Comparison of ENCODE assay signal across 11 cellular contexts in the genomic region with DNA sequence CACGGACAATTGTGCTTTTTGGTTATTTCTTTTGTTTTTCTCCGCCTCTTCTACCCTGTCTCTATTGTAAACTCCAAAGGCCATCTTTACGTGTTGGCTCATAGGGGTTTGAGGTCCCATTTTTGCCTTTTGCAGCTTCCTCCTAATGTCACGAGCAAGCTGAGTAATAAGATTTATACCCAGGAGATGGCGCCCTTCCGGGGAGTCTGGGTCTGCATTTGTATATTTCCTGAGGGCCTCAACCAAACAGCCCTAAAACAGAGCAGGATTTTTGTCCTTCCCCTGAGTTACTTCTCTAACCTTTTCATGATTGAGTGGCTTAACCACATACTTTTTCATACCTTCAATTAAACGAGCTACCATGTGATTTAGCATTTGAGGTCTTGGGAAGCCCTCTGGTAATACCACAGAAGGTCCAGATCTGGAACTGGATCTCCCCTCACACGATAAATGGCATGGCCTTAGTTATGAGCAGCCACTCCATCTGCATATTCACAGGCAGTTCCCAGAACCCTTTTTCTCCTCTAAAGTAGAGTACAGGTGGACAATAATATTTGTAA. TPM values are rescaled to one million over a fixed set of nuclear protein-coding genes. Genes with fewer than 3 reads are reported as not detected.
DNase-seq lines count a peak whose midpoint lies in the region; ATAC-seq and TF ChIP-seq lines count a peak whose summit lies in the region.
"Had no signal": no experiment of that assay in that cellular context is flagged by ENCODE, and none has a peak within 500 bp of the region (broad histone marks: within the 10 kb centered on the region; RNA-seq: fewer than 3 reads in every experiment).

No MANE protein-coding gene starts in this region.

- no peaks in the 10 kb centered on the region for H3K9me3 ChIP-seq in CD8-positive, alpha-beta T cell (ENCODE audit: low read length)
- no peaks in the 10 kb centered on the region for H3K9me3 ChIP-seq in HEK293 (ENCODE audit: control insufficient read depth, insufficient read depth, low read depth, low read length)
- H3K9me3 ChIP-seq: gastroesophageal sphincter had no signal

- H3K36me3 ChIP-seq in CD8-positive, alpha-beta T cell (ENCODE audit: insufficient read depth, low read length) = no peaks in the 10 kb centered on the region
- H3K36me3 ChIP-seq in HEK293 (ENCODE audit: control insufficient read depth in 2 of 2, insufficient read depth in 1 of 2, low read length in 2 of 2) = no peaks in the 10 kb centered on the region
- H3K36me3 ChIP-seq: gastroesophageal sphincter had no signal

- H3K9me3 Mint-ChIP-seq in CD8-positive, alpha-beta T cell = no peaks in the 10 kb centered on the region
- H3K9me3 Mint-ChIP-seq in activated CD4-positive, alpha-beta memory T cell treated with anti-CD3 and anti-CD28 coated beads, Interleukin-2, amount 10 ng/mL, durations not matched to agents 7 days and 5 days = no peaks in the 10 kb centered on the region

- peak; percentile 34 for TF ChIP-seq CTCF in CD8-positive, alpha-beta T cell (IDR thresholded peaks at IDR 0.05)
- TF ChIP-seq CTCF in HEK293 (tag by site-specific recombination; IDR thresholded peaks at IDR 0.05) = no peak

- H3K27ac ChIP-seq in CD8-positive, alpha-beta T cell (ENCODE audit: low read depth, low read length) = no peak overlapping the region
- H3K27ac ChIP-seq in HEK293 (ENCODE audit: extremely low read depth, low read depth, low read length) = no peak overlapping the region
- H3K27ac ChIP-seq: gastroesophageal sphincter had no signal

- no peak overlapping the region for H3K4me3 Mint-ChIP-seq in CD8-positive, alpha-beta T cell
- no peak overlapping the region for H3K4me3 Mint-ChIP-seq in activated CD4-positive, alpha-beta memory T cell treated with anti-CD3 and anti-CD28 coated beads, Interleukin-2, amount 10 ng/mL, durations not matched to agents 7 days and 5 days

- CTCF ChIA-PET in CD8-positive, alpha-beta T cell (lab: Charles Lee) = interaction anchor here (0.8 to 1.6 kb wide), 6 partner anchors 19 to 388 kb away, joined by 3 to 5 read pairs (median 4); no protein-coding TSS in a partner anchor
- CTCF ChIA-PET in HEK293 (lab: Yijun Ruan, JAX) = interaction anchor here (0.5 to 3.3 kb wide), 20 partner anchors 9 to 387 kb away, joined by 3 to 21 read pairs (median 3); no protein-coding TSS in a partner anchor
- CTCF ChIA-PET in activated CD4-positive, alpha-beta memory T cell treated with anti-CD3 and anti-CD28 coated beads, Interleukin-2, amount 10 ng/mL, durations not matched to agents 7 days and 5 days (lab: Charles Lee) = interaction anchor here (0.8 to 2.2 kb wide), 10 partner anchors 8 to 109 kb away, joined by 3 to 6 read pairs (median 4); no protein-coding TSS in a partner anchor

- DNase-seq in CD8-positive, alpha-beta T cell = peak in 5 of 7 experiments; percentile 16 to 26 (median 24)
- DNase-seq in activated CD4-positive, alpha-beta memory T cell treated with anti-CD3 and anti-CD28 coated beads, Interleukin-2, amount 10 ng/mL, durations not matched to agents 7 days and 5 days = peak; percentile 37
- DNase-seq in iPS-NIHi11 (ENCODE audit: low spot score) (peak; percentile 56), NCI-H1092 treated with DMSO at 0.1 percent for 48 hours (lab: John Stamatoyannopoulos, UW) (no peak)
- DNase-seq: right cardiac atrium had no signal

- intact Hi-C loops in CD8-positive, alpha-beta T cell (cut with DNase I, micrococcal nuclease) = loop anchor here (1.0 to 5.0 kb wide), 4 partner anchors 53 to 109 kb away; no protein-coding TSS in a partner anchor

- no peaks in the 10 kb centered on the region for H3K4me1 ChIP-seq in CD8-positive, alpha-beta T cell (ENCODE audit: insufficient read depth, low read length)
- no peaks in the 10 kb centered on the region for H3K4me1 ChIP-seq in HEK293 (ENCODE audit: control insufficient read depth, insufficient read depth, low read length)

- H3K4me1 Mint-ChIP-seq in CD8-positive, alpha-beta T cell (ENCODE audit: low read depth) = no peaks in the 10 kb centered on the region
- peaks cover 15% of the 10 kb centered on the region for H3K4me1 Mint-ChIP-seq in activated CD4-positive, alpha-beta memory T cell treated with anti-CD3 and anti-CD28 coated beads, Interleukin-2, amount 10 ng/mL, durations not matched to agents 7 days and 5 days

- H3K36me3 Mint-ChIP-seq in CD8-positive, alpha-beta T cell = no peaks in the 10 kb centered on the region
- no peaks in the 10 kb centered on the region for H3K36me3 Mint-ChIP-seq in activated CD4-positive, alpha-beta memory T cell treated with anti-CD3 and anti-CD28 coated beads, Interleukin-2, amount 10 ng/mL, durations not matched to agents 7 days and 5 days (ENCODE audit: low read depth)

- H3K27me3 ChIP-seq in CD8-positive, alpha-beta T cell (ENCODE audit: insufficient read depth, low read length) = no peaks in the 10 kb centered on the region
- H3K27me3 ChIP-seq: gastroesophageal sphincter had no signal

- POLR2A ChIA-PET in CD8-positive, alpha-beta T cell (lab: Charles Lee) = interaction anchor here (1.0 kb wide), 1 partner anchor 19 kb away, joined by 5 read pairs; no protein-coding TSS in a partner anchor
- POLR2A ChIA-PET in HEK293 (lab: Yijun Ruan, JAX) = no interaction called here
- POLR2A ChIA-PET in activated CD4-positive, alpha-beta memory T cell treated with anti-CD3 and anti-CD28 coated beads, Interleukin-2, amount 10 ng/mL, durations not matched to agents 7 days and 5 days (lab: Charles Lee) = no interaction called here

- no peak overlapping the region for H3K27ac Mint-ChIP-seq in CD8-positive, alpha-beta T cell
- H3K27ac Mint-ChIP-seq in activated CD4-positive, alpha-beta memory T cell treated with anti-CD3 and anti-CD28 coated beads, Interleukin-2, amount 10 ng/mL, durations not matched to agents 7 days and 5 days = no peak overlapping the region

- no peak overlapping the region for H3K4me3 ChIP-seq in CD8-positive, alpha-beta T cell (ENCODE audit: low read depth, low read length)
- no peak overlapping the region for H3K4me3 ChIP-seq in HEK293 (ENCODE audit: low read depth, low read length)
- H3K4me3 ChIP-seq: gastroesophageal sphincter had no signal

- peak; percentile 52 for ATAC-seq in CD8-positive, alpha-beta T cell
- ATAC-seq in GM21360 (IDR thresholded peaks at IDR 0.05; ENCODE audit: unreplicated experiment) = no peak
- no peak for ATAC-seq in GM18520 (IDR thresholded peaks at IDR 0.05; ENCODE audit: unreplicated experiment)
- no peak for ATAC-seq in GM18517 (IDR thresholded peaks at IDR 0.05; ENCODE audit: unreplicated experiment)
- ATAC-seq: gastroesophageal sphincter, right cardiac atrium had no signal

- peaks cover 3% of the 10 kb centered on the region for H3K27me3 Mint-ChIP-seq in CD8-positive, alpha-beta T cell (ENCODE audit: low read depth)
- H3K27me3 Mint-ChIP-seq in activated CD4-positive, alpha-beta memory T cell treated with anti-CD3 and anti-CD28 coated beads, Interleukin-2, amount 10 ng/mL, durations not matched to agents 7 days and 5 days = peaks cover 8% of the 10 kb centered on the region

TF ChIP-seq in HEK293, 187 proteins besides CTCF, POLR2A, EP300 and RAD21:
- TF ChIP-seq, protein P1, sequence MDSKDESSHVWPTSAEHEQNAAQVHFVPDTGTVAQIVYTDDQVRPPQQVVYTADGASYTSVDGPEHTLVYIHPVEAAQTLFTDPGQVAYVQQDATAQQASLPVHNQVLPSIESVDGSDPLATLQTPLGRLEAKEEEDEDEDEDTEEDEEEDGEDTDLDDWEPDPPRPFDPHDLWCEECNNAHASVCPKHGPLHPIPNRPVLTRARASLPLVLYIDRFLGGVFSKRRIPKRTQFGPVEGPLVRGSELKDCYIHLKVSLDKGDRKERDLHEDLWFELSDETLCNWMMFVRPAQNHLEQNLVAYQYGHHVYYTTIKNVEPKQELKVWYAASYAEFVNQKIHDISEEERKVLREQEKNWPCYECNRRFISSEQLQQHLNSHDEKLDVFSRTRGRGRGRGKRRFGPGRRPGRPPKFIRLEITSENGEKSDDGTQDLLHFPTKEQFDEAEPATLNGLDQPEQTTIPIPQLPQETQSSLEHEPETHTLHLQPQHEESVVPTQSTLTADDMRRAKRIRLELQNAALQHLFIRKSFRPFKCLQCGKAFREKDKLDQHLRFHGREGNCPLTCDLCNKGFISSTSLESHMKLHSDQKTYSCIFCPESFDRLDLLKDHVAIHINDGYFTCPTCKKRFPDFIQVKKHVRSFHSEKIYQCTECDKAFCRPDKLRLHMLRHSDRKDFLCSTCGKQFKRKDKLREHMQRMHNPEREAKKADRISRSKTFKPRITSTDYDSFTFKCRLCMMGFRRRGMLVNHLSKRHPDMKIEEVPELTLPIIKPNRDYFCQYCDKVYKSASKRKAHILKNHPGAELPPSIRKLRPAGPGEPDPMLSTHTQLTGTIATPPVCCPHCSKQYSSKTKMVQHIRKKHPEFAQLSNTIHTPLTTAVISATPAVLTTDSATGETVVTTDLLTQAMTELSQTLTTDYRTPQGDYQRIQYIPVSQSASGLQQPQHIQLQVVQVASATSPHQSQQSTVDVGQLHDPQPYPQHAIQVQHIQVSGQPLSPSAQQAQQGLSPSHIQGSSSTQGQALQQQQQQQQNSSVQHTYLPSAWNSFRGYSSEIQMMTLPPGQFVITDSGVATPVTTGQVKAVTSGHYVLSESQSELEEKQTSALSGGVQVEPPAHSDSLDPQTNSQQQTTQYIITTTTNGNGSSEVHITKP (tag by site-specific recombination; IDR thresholded peaks at IDR 0.05) = peak; percentile 55
- TF ChIP-seq KLF1 (tag by site-specific recombination; IDR thresholded peaks at IDR 0.05) = no peak

RNA-seq across cellular contexts. Expression of a gene that starts 11.2 kb away (rescaled TPM):
- total RNA-seq in CD8-positive, alpha-beta T cell = not detected
- total RNA-seq in activated CD4-positive, alpha-beta memory T cell treated with anti-CD3 and anti-CD28 coated beads, Interleukin-2, amount 10 ng/mL, durations not matched to agents 7 days and 5 days = not detected
- total RNA-seq: gastroesophageal sphincter, right cardiac atrium, urinary bladder had no signal

RNA-seq across cellular contexts. Expression of a gene that starts 49.6 kb away (rescaled TPM):
- total RNA-seq in CD8-positive, alpha-beta T cell = 10 to 100 TPM; 57.6 to 59.8 TPM
- 10 to 100 TPM; 48.3 to 51.8 TPM for total RNA-seq in activated CD4-positive, alpha-beta memory T cell treated with anti-CD3 and anti-CD28 coated beads, Interleukin-2, amount 10 ng/mL, durations not matched to agents 7 days and 5 days
